ENCODE assay signal across 28 cellular contexts in the genomic region with DNA sequence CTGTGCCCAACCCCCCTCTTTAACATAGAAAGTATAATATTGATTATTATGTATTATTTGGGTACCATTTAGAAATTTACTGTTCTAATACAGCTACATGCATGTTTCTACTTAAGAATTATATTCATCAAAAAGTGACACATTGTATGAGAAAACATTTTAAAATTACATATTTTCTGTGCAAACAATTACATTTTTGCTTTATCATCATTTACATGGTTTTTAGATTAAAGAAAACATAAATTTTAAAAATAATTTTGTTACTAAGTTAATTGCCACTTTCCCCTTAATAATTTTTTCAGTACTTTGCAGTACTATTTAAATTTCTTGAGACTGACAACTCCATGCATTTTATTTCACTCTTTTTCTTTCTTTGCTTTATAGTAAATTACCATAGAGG.
"Had no signal": no experiment of that assay in that cellular context is flagged by ENCODE, and none has a peak within 500 bp of the region (broad histone marks: within the 10 kb centered on the region; RNA-seq: fewer than 3 reads in every experiment).

No MANE protein-coding gene starts in this region.

- H3K4me1 ChIP-seq: heart left ventricle had no signal

- H3K27me3 ChIP-seq: brain microvascular endothelial cell, heart left ventricle had no signal

- H3K27ac ChIP-seq: brain microvascular endothelial cell, epithelial cell of prostate, heart left ventricle had no signal

- DNase-seq: activated CD4-positive, alpha-beta T cell treated with anti-CD3 and anti-CD28 coated beads for 48 hours; activated CD4-positive, alpha-beta T cell treated with anti-CD3 and anti-CD28 coated beads, Interleukin-2, amount 50 U/mL, for 1 hour; activated CD4-positive, alpha-beta T cell treated with anti-CD3 and anti-CD28 coated beads, Interleukin-2, amount 50 U/mL, for 48 hours; activated CD8-positive, alpha-beta memory T cell treated with anti-CD3 and anti-CD28 coated beads for 24 hours; activated CD8-positive, alpha-beta T cell treated with anti-CD3 and anti-CD28 coated beads for 36 hours; activated effector memory CD4-positive, alpha-beta T cell treated with Interleukin-2 at 50 U/mL for 16 hours; activated gamma-delta T cell treated with Interleukin-2 at 50 U/mL for 16 hours; activated naive CD4-positive, alpha-beta T cell treated with anti-CD3 and anti-CD28 coated beads, Interleukin-2, amount 50 U/mL, for 16 hours; activated naive CD4-positive, alpha-beta T cell treated with Interleukin-2 at 50 U/mL for 16 hours; activated T-cell treated with anti-CD3 and anti-CD28 coated beads, Interleukin-2, amount 50 U/mL, for 4 hours; amniotic stem cell; anterior cingulate cortex; brain microvascular endothelial cell; cortex of kidney; dermis blood vessel endothelial cell; effector CD4-positive, alpha-beta T cell; effector memory CD8-positive, alpha-beta T cell; foreskin fibroblast; glutamatergic neuron; heart left ventricle; T-helper 1 cell; T-helper 17 cell; T1000 had no signal

- H3K9me3 ChIP-seq: heart left ventricle had no signal

- ATAC-seq: activated CD8-positive, alpha-beta T cell treated with anti-CD3 and anti-CD28 coated beads for 36 hours; activated T-cell treated with anti-CD3 and anti-CD28 coated beads, Interleukin-2, amount 50 U/mL, for 4 hours; activated T-helper 17 cell treated with anti-CD3 and anti-CD28 coated beads, Interleukin-2, amount 50 U/mL, for 72 hours; effector memory CD8-positive, alpha-beta T cell; heart left ventricle; T-helper 17 cell had no signal

- FAIRE-seq: astrocyte, bronchial epithelial cell, endothelial cell of umbilical vein had no signal

- H3K4me3 ChIP-seq: heart left ventricle had no signal
